In the genomic region with DNA sequence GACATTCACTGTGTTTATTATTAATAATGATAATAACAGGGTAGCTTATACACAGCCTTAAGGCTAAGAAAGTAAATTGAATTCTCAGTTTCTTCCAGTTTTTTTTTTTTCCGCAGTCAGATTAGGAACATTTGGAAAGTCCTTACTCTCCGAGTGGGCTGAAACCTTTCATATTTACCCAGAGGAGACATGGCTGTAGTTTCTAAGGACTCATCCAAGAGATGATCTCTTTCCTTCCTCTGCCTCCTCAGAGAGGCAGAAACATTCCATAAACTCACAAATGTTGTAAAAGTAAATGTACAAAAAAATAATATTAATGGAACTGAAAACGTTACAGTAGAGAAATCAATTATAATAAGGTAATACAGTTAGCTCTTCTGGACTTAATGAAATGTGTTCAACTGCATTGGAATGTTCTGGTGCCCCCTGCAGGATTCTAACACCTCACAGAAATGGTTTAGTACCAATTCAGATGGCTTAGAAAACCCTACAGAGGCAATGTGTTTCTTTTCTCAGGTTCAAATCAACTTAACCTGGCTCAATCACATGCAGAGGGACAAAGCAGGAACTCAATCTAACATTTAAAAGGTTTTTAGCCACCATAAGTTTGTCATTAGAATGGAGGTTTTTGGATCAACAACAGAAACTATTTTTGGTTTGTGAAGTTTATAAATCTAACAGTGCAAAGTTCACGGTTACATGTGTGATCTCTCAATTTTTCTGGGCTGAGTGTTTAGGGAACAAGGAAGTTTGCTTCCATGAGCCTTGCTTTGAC, we compare ENCODE assay signal across 1 cellular context.
TF ChIP-seq lines count a peak whose summit lies in the region.

No MANE protein-coding gene starts in this region.

TF ChIP-seq in H1, 55 proteins besides CTCF, POLR2A, EP300 and RAD21:
- TF ChIP-seq ZNF274 (IDR thresholded peaks at IDR 0.05; ENCODE audit: borderline replicate concordance, extremely low read depth, low read length) (no peak), TEAD4 (IDR thresholded peaks at IDR 0.05; ENCODE audit: low read depth, low read length) (peak; percentile 47; the same call in 1 of the 2 replicates), CHD1 (IDR thresholded peaks at IDR 0.05; ENCODE audit: low read depth, low read length) (no peak), NANOG (IDR thresholded peaks at IDR 0.05; ENCODE audit: insufficient read depth, low read depth, low read length, poor library complexity, severe bottlenecking) (no peak), POU5F1 (IDR thresholded peaks at IDR 0.05; ENCODE audit: low read depth, low read length) (no peak)
TF ChIP-seq in H1: peak in this region for 1.
